Comparison of ENCODE assay signal across 20 cellular contexts in the genomic region with DNA sequence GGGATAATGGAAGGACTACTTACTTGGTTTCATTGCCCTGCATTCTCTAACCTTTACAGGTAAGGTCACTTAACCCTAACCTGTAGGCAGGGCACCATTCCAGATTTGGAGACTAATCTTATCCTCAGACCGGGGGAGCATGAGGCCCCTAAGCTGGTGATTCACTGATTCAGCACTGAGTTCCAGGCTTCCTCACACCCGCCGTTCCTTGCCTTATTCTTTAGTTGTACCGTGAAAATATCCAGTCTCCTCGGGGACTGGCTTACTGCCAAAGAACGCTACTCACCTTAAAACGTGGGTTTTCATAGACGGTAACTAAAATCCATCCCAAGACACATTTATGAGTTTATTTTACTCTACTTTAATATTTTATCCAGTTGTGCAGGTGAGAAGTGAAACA. TPM values are rescaled to one million over a fixed set of nuclear protein-coding genes. Genes with fewer than 3 reads are reported as not detected.
DNase-seq lines count a peak whose midpoint lies in the region; ATAC-seq, FAIRE-seq and TF ChIP-seq lines count a peak whose summit lies in the region.
"Had no signal": no experiment of that assay in that cellular context is flagged by ENCODE, and none has a peak within 500 bp of the region (broad histone marks: within the 10 kb centered on the region; RNA-seq: fewer than 3 reads in every experiment).

No MANE protein-coding gene starts in this region.

- no peak for TF ChIP-seq CTCF in MCF 10A (IDR thresholded peaks at IDR 0.05; ENCODE audit: unreplicated experiment)
- TF ChIP-seq CTCF in mammary epithelial cell (conservative IDR thresholded peaks at IDR 0.05 in 1 of 2, IDR thresholded peaks at IDR 0.05 in 1 of 2; ENCODE audit: extremely low read depth in 1 of 2, insufficient read depth in 1 of 2, low read depth in 1 of 2, low read length in 2 of 2): no peak
- TF ChIP-seq CTCF in astrocyte (IDR thresholded peaks at IDR 0.05; ENCODE audit: insufficient read depth, low read depth, low read length): no peak
- no peak for TF ChIP-seq CTCF in epithelial cell of esophagus (IDR thresholded peaks at IDR 0.05; ENCODE audit: insufficient read depth, low read depth, low read length, missing control alignments)
- TF ChIP-seq CTCF in smooth muscle cell (IDR thresholded peaks at IDR 0.05; ENCODE audit: borderline replicate concordance, insufficient read depth, poor library complexity, severe bottlenecking): no peak

- BruUV-seq in MCF 10A (replicated peaks; lab: Mats Ljungman, UMichigan): no TSS peak
- no TSS peak for BruUV-seq in mammary epithelial cell (replicated peaks; lab: Mats Ljungman, UMichigan)

- no peak for FAIRE-seq in astrocyte (lab: Jason Lieb, UNC)
- FAIRE-seq: GM12891 had no signal

- H3K36me3 Mint-ChIP-seq in MCF 10A (ENCODE audit: insufficient read depth, unreplicated experiment) (no peaks in the 10 kb centered on the region), astrocyte (ENCODE audit: low read depth, unreplicated experiment) (no peaks in the 10 kb centered on the region)

- H3K9me3 ChIP-seq in mammary epithelial cell (replicated peaks; ENCODE audit: insufficient read depth, low read length): no peaks in the 10 kb centered on the region
- H3K9me3 ChIP-seq in astrocyte (ENCODE audit: insufficient read depth, low read depth, low read length): no peaks in the 10 kb centered on the region
- no peaks in the 10 kb centered on the region for H3K9me3 ChIP-seq in smooth muscle cell (replicated peaks; ENCODE audit: low read depth)

- no peak overlapping the region for H2AFZ ChIP-seq in mammary epithelial cell (ENCODE audit: low read depth, low read length)
- peak overlapping the region; percentile 32 for H2AFZ ChIP-seq in astrocyte (ENCODE audit: low read depth, low read length)
- H2AFZ ChIP-seq in smooth muscle cell (ENCODE audit: low read depth): no peak overlapping the region

- H3K4me1 ChIP-seq in mammary epithelial cell (ENCODE audit: insufficient read depth, low read length) (no peaks in the 10 kb centered on the region), astrocyte (ENCODE audit: insufficient read depth, low read length) (peaks cover 15% of the 10 kb centered on the region), smooth muscle cell (ENCODE audit: low read depth) (peaks cover 9% of the 10 kb centered on the region)

- H3K27me3 ChIP-seq in mammary epithelial cell (ENCODE audit: insufficient read depth, low read length): no peaks in the 10 kb centered on the region
- no peaks in the 10 kb centered on the region for H3K27me3 ChIP-seq in astrocyte (ENCODE audit: insufficient read depth, low read length)
- H3K27me3 ChIP-seq in smooth muscle cell (ENCODE audit: low read depth): no peaks in the 10 kb centered on the region

- H3K4me3 Mint-ChIP-seq in MCF 10A (ENCODE audit: unreplicated experiment) (no peak overlapping the region), astrocyte (ENCODE audit: unreplicated experiment) (no peak overlapping the region)

- WGBS in mammary epithelial cell (ENCODE audit: low coverage, missing lambda C conversion rate): 0% methylated on average over 8 of the region's 8 CpGs
- WGBS in smooth muscle cell (ENCODE audit: low lambda C conversion rate): 59% methylated on average over 8 of the region's 8 CpGs

- H3K4me1 Mint-ChIP-seq in MCF 10A (ENCODE audit: insufficient read depth, unreplicated experiment) (no peaks in the 10 kb centered on the region), astrocyte (ENCODE audit: low read depth, unreplicated experiment) (peaks cover 20% of the 10 kb centered on the region)

- no peaks in the 10 kb centered on the region for H3F3A ChIP-seq in smooth muscle cell (ENCODE audit: low read depth)

- ATAC-seq in GM21737 (IDR thresholded peaks at IDR 0.05; ENCODE audit: unreplicated experiment): no peak

- in situ Hi-C loops in mammary epithelial cell (cut with MboI; ENCODE audit: low sequenced_read_pairs in 2 of 2): no loop called here

- intact Hi-C loops in MCF 10A (cut with micrococcal nuclease) (no loop called here), mammary epithelial cell (cut with micrococcal nuclease) (no loop called here)

- H4K20me1 ChIP-seq in mammary epithelial cell (ENCODE audit: insufficient read depth, low read length) (no peaks in the 10 kb centered on the region), astrocyte (ENCODE audit: insufficient read depth, low read length) (no peaks in the 10 kb centered on the region), smooth muscle cell (ENCODE audit: low read depth) (no peaks in the 10 kb centered on the region)

- no peaks in the 10 kb centered on the region for H3K9me3 Mint-ChIP-seq in MCF 10A (ENCODE audit: unreplicated experiment)
- no peaks in the 10 kb centered on the region for H3K9me3 Mint-ChIP-seq in astrocyte (ENCODE audit: unreplicated experiment)

- POLR2A ChIA-PET in MCF 10A (lab: Yijun Ruan, JAX): interaction anchor here (0.7 kb wide), 2 partner anchors 170 to 291 kb away, joined by 3 read pairs; no protein-coding TSS in a partner anchor

- H3K27ac Mint-ChIP-seq in MCF 10A (ENCODE audit: low read depth, unreplicated experiment) (no peak overlapping the region), astrocyte (ENCODE audit: unreplicated experiment) (no peak overlapping the region)

- H3K79me2 ChIP-seq in mammary epithelial cell (ENCODE audit: insufficient read depth, low read length) (no peaks in the 10 kb centered on the region), astrocyte (ENCODE audit: insufficient read depth, low read length) (no peaks in the 10 kb centered on the region), smooth muscle cell (ENCODE audit: low read depth) (no peaks in the 10 kb centered on the region)

- H3K27me3 Mint-ChIP-seq in MCF 10A (ENCODE audit: insufficient read depth, unreplicated experiment) (no peaks in the 10 kb centered on the region), astrocyte (ENCODE audit: low read depth, unreplicated experiment) (no peaks in the 10 kb centered on the region)

- CTCF ChIA-PET in MCF 10A (lab: Yijun Ruan, JAX) (no interaction called here), mammary epithelial cell (lab: Charles Lee; ENCODE audit: low non-redundant PET) (no interaction called here)

- H3K9ac ChIP-seq in mammary epithelial cell (ENCODE audit: insufficient read depth, low read length): no peak overlapping the region
- H3K9ac ChIP-seq in astrocyte (ENCODE audit: low read length): peak overlapping the region; percentile 39
- H3K9ac ChIP-seq in smooth muscle cell (ENCODE audit: low read depth): no peak overlapping the region

- dilution Hi-C loops in mammary epithelial cell (cut with HindIII; ENCODE audit: low sequenced_read_pairs): no loop called here

- H3K27ac ChIP-seq in mammary epithelial cell (ENCODE audit: insufficient read depth, low read depth, low read length) (no peak overlapping the region), astrocyte (ENCODE audit: low read depth, low read length) (peak overlapping the region; percentile 63), smooth muscle cell (ENCODE audit: low read depth) (no peak overlapping the region)

- H3K4me2 ChIP-seq in mammary epithelial cell (ENCODE audit: insufficient read depth, low read depth, low read length) (no peak overlapping the region), astrocyte (ENCODE audit: low read length) (peak overlapping the region; percentile 68), smooth muscle cell (peak overlapping the region; percentile 29)

- H3K36me3 ChIP-seq in mammary epithelial cell (ENCODE audit: insufficient read depth, low read length) (no peaks in the 10 kb centered on the region), astrocyte (ENCODE audit: insufficient read depth, low read length) (no peaks in the 10 kb centered on the region), smooth muscle cell (ENCODE audit: low read depth) (no peaks in the 10 kb centered on the region)

- H3K4me3 ChIP-seq in mammary epithelial cell (replicated peaks in 1 of 3; ENCODE audit: insufficient read depth in 1 of 3, low read depth in 2 of 3, low read length in 3 of 3) (no peak overlapping the region), astrocyte (ENCODE audit: insufficient read depth, low read depth, low read length) (peak overlapping the region; percentile 43), epithelial cell of esophagus (ENCODE audit: low read length) (no peak overlapping the region), smooth muscle cell (no peak overlapping the region)

- DNase-seq in MCF 10A (ENCODE audit: unreplicated experiment) (peak; percentile 27), mammary epithelial cell (no peak), astrocyte (ENCODE audit: low read depth) (peak; percentile 46), epithelial cell of esophagus (ENCODE audit: low read depth) (peak; percentile 4), smooth muscle cell (lab: John Stamatoyannopoulos, UW; ENCODE audit: unreplicated experiment) (no peak), activated gamma-delta T cell (lab: John Stamatoyannopoulos, UW) (no peak), NCI-H1048 (lab: John Stamatoyannopoulos, UW) (no peak)
- DNase-seq: Calu3, DMS79 treated with DMSO at 0.1 percent for 48 hours, GF-D8, NCI-H1105 treated with DMSO at 0.1 percent for 48 hours, NCI-H2029 treated with DMSO at 0.1 percent for 48 hours, NCI-H2171, NCI-H524, NCI-H774, RPMI8226, SHP77 treated with DMSO at 0.1 percent for 48 hours had no signal

RNA-seq across cellular contexts. Expression of a gene that starts 44.3 kb away (rescaled TPM):
- total RNA-seq in MCF 10A (2022): not detected in 2 replicates
- not detected for total RNA-seq in mammary epithelial cell
- polyA plus RNA-seq in mammary epithelial cell: not detected
- not detected for polyA minus RNA-seq in mammary epithelial cell
- total RNA-seq in astrocyte: 2.6 and 5.6 TPM in 2 replicates
- total RNA-seq in smooth muscle cell: 3.2 and 4.9 TPM in 2 replicates
- polyA plus RNA-seq in smooth muscle cell: 1.5 and 1.7 TPM in 2 replicates
- total RNA-seq: Calu3, HT-29 had no signal

Comparison
In these comparisons a context has a peak if more than half of its experiments do, and no peak if none do; other contexts are left out.
1. DNase-seq: peak in MCF 10A (single experiment), astrocyte (single experiment) and epithelial cell of esophagus (single experiment); none in mammary epithelial cell (single experiment), smooth muscle cell (single experiment), activated gamma-delta T cell (single experiment) and NCI-H1048 (single experiment).